Comparison of ENCODE assay signal across 8 cellular contexts in the genomic region with DNA sequence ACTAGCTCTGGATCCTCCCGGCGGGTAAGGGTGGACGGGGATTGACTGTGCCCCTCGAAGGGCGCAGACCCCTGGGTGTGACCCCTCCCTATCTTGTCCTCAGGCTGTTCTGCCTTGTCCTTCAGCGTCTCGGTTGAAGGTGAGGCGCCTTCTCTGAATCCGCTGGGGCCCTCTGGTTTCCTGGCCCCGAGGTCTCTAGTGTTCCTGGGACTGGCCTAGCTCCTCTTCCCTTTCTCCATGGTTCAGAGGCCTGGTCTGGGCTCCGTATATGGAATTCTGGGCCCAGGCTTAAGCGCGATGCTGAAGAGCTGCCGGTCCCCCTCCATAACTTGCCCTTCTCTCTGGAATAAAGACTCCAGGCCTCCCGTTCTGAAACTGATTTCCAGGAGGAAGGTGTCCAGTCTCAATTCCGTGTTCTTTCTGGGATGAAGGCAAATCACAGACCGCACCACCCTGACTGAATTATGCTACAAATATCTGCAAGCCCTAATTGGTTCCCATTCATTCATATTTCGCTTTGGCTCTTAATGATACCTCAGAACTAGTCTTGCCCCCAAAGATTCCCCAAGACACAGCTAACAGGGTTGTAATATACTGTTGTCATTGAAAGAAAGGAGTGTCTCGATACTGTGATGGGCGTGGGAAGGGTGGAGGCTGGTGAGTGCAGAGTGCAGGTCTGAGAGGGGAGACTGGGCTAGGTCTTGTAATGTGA. TPM values are rescaled to one million over a fixed set of nuclear protein-coding genes. Genes with fewer than 3 reads are reported as not detected.
A peak's percentile ranks its signal among the peaks of the same experiment; 100 is the strongest.
DNase-seq lines count a peak whose midpoint lies in the region; ATAC-seq and TF ChIP-seq lines count a peak whose summit lies in the region.

No MANE protein-coding gene starts in this region.

- DNase-seq in activated naive CD4-positive, alpha-beta T cell treated with anti-CD3 and anti-CD28 coated beads for 36 hours, result no peak
- no peak for DNase-seq in activated naive CD4-positive, alpha-beta T cell (lab: John Stamatoyannopoulos, UW)
- DNase-seq in RWPE1 (ENCODE audit: low spot score) (no peak), esophagus squamous epithelium (lab: John Stamatoyannopoulos, UW) (no peak), progenitor cell of endocrine pancreas (ENCODE audit: low spot score, unreplicated experiment) (no peak), foreskin melanocyte (no peak), medulla oblongata (ENCODE audit: extremely low spot score) (no peak)

- peak overlapping the region; percentile 79 for H3K27ac ChIP-seq in RWPE1
- H3K27ac ChIP-seq in esophagus squamous epithelium, result peak overlapping the region; percentile 86 to 92 (median 86)

- POLR2A ChIA-PET in RWPE1 (lab: Yijun Ruan, JAX; ENCODE audit: low non-redundant PET), result no interaction called here

- H3K36me3 Mint-ChIP-seq in activated naive CD4-positive, alpha-beta T cell treated with anti-CD3 and anti-CD28 coated beads for 36 hours (ENCODE audit: low read depth), result peaks cover 3% of the 10 kb centered on the region
- H3K36me3 Mint-ChIP-seq in progenitor cell of endocrine pancreas (ENCODE audit: insufficient read depth), result peaks cover 7% of the 10 kb centered on the region

- peak overlapping the region; percentile 92 for H3K4me3 Mint-ChIP-seq in activated naive CD4-positive, alpha-beta T cell treated with anti-CD3 and anti-CD28 coated beads for 36 hours
- peak overlapping the region; percentile 91 for H3K4me3 Mint-ChIP-seq in progenitor cell of endocrine pancreas (ENCODE audit: low read depth)

- H3K4me1 Mint-ChIP-seq in activated naive CD4-positive, alpha-beta T cell treated with anti-CD3 and anti-CD28 coated beads for 36 hours (ENCODE audit: low read depth), result peaks cover 27% of the 10 kb centered on the region
- peaks cover 23% of the 10 kb centered on the region for H3K4me1 Mint-ChIP-seq in progenitor cell of endocrine pancreas (ENCODE audit: low read depth)

- H3K4me3 ChIP-seq in esophagus squamous epithelium, result peak overlapping the region; percentile 77 to 97 (median 90)

- H3K27me3 ChIP-seq in esophagus squamous epithelium, result no peaks in the 10 kb centered on the region

- H3K4me1 ChIP-seq in esophagus squamous epithelium, result peaks cover 20 to 45% (median 22%) of the 10 kb centered on the region in 3 donors

- H3K9me3 Mint-ChIP-seq in activated naive CD4-positive, alpha-beta T cell treated with anti-CD3 and anti-CD28 coated beads for 36 hours, result no peaks in the 10 kb centered on the region
- no peaks in the 10 kb centered on the region for H3K9me3 Mint-ChIP-seq in progenitor cell of endocrine pancreas (ENCODE audit: low read depth)

- no peak for TF ChIP-seq CTCF in RWPE1 (conservative IDR thresholded peaks at IDR 0.05; ENCODE audit: low read depth)
- TF ChIP-seq CTCF in esophagus squamous epithelium (IDR thresholded peaks at IDR 0.05), result no peak
- no peak for TF ChIP-seq CTCF in progenitor cell of endocrine pancreas (IDR thresholded peaks at IDR 0.05; ENCODE audit: unreplicated experiment)

- H3K36me3 ChIP-seq in esophagus squamous epithelium, result peaks cover 13 to 65% (median 39%) of the 10 kb centered on the region in 3 donors

- 6 to 9% methylated on average over 8 to 15 of the region's 20 CpGs for WGBS in esophagus squamous epithelium, 2 donors

- no peaks in the 10 kb centered on the region for H3K9me3 ChIP-seq in esophagus squamous epithelium

- intact Hi-C loops in activated naive CD4-positive, alpha-beta T cell treated with anti-CD3 and anti-CD28 coated beads for 36 hours (cut with micrococcal nuclease), result loop anchor here (2.0 kb wide), 1 partner anchor 55 kb away; no protein-coding TSS in a partner anchor
- intact Hi-C loops in esophagus squamous epithelium (cut with DNase I), result no loop called here

- peak overlapping the region; percentile 87 for H3K27ac Mint-ChIP-seq in activated naive CD4-positive, alpha-beta T cell treated with anti-CD3 and anti-CD28 coated beads for 36 hours
- H3K27ac Mint-ChIP-seq in progenitor cell of endocrine pancreas, result peak overlapping the region; percentile 93

- CTCF ChIA-PET in activated naive CD4-positive, alpha-beta T cell treated with anti-CD3 and anti-CD28 coated beads for 36 hours (lab: Charles Lee), result interaction anchor here (0.6 to 1.8 kb wide), 10 partner anchors 9 to 397 kb away, joined by 3 to 12 read pairs (median 4); partner anchors contain the start of genes NRN1L and PSMB10
- CTCF ChIA-PET in RWPE1 (lab: Yijun Ruan, JAX), result interaction anchor here (0.6 to 1.4 kb wide), 5 partner anchors 8 to 143 kb away, joined by 3 to 7 read pairs (median 4); no protein-coding TSS in a partner anchor

- no peaks in the 10 kb centered on the region for H3K27me3 Mint-ChIP-seq in activated naive CD4-positive, alpha-beta T cell treated with anti-CD3 and anti-CD28 coated beads for 36 hours (ENCODE audit: low read depth)
- no peaks in the 10 kb centered on the region for H3K27me3 Mint-ChIP-seq in progenitor cell of endocrine pancreas

- no peak for ATAC-seq in GM19455 (IDR thresholded peaks at IDR 0.05; ENCODE audit: unreplicated experiment)

- TF ChIP-seq POLR2A in esophagus squamous epithelium (IDR thresholded peaks at IDR 0.05), result no peak

RNA-seq across cellular contexts. Expression of gene EDC4, which starts 0.7 kb away (rescaled TPM):
- 10 to 100 TPM; 72.2 to 78.7 TPM for total RNA-seq in activated naive CD4-positive, alpha-beta T cell treated with anti-CD3 and anti-CD28 coated beads for 36 hours
- total RNA-seq in esophagus squamous epithelium (10 to 100 TPM; 26.5 to 46.9 (median 37.0) TPM), progenitor cell of endocrine pancreas (96.8 and 110 TPM in 2 replicates)

RNA-seq across cellular contexts. Expression of gene NRN1L, which starts 11.1 kb away (rescaled TPM):
- total RNA-seq in activated naive CD4-positive, alpha-beta T cell treated with anti-CD3 and anti-CD28 coated beads for 36 hours, result not detected
- under 1 TPM in 2 of 4 donors, not detected in 2; 0.57 to 0.99 TPM for total RNA-seq in esophagus squamous epithelium
- not detected in 2 replicates for total RNA-seq in progenitor cell of endocrine pancreas

RNA-seq across cellular contexts. Expression of gene PSKH1, which starts 19.5 kb away (rescaled TPM):
- 1 to 10 TPM; 7.1 to 8.0 TPM for total RNA-seq in activated naive CD4-positive, alpha-beta T cell treated with anti-CD3 and anti-CD28 coated beads for 36 hours
- total RNA-seq in esophagus squamous epithelium (10 to 100 TPM in 3 of 4 donors, 1 to 10 TPM in 1; 8.5 to 18.3 (median 13.8) TPM), progenitor cell of endocrine pancreas (42.8 and 45.0 TPM in 2 replicates)

RNA-seq across cellular contexts. Expression of gene CENPT, which starts 26.1 kb away (rescaled TPM):
- total RNA-seq in activated naive CD4-positive, alpha-beta T cell treated with anti-CD3 and anti-CD28 coated beads for 36 hours, result 10 to 100 TPM; 43.7 to 45.8 TPM
- 10 to 100 TPM; 12.3 to 42.7 (median 19.6) TPM for total RNA-seq in esophagus squamous epithelium
- total RNA-seq in progenitor cell of endocrine pancreas, result 76.2 and 80.6 TPM in 2 replicates

RNA-seq across cellular contexts. Expression of gene NUTF2, which starts 26.9 kb away (rescaled TPM):
- 100 to 1,000 TPM; 165 to 171 TPM for total RNA-seq in activated naive CD4-positive, alpha-beta T cell treated with anti-CD3 and anti-CD28 coated beads for 36 hours
- total RNA-seq in esophagus squamous epithelium, result 10 to 100 TPM; 41.4 to 85.1 (median 63.7) TPM
- 167 and 177 TPM in 2 replicates for total RNA-seq in progenitor cell of endocrine pancreas
